In genomic region chr12:41967668-41968649, GRCh38 we compare ENCODE assay signal across 11 cellular contexts.
A peak's percentile ranks its signal among the peaks of the same experiment; 100 is the strongest.
DNase-seq lines count a peak whose midpoint lies in the region; ATAC-seq, FAIRE-seq and TF ChIP-seq lines count a peak whose summit lies in the region.
"Had no signal": no experiment of that assay in that cellular context is flagged by ENCODE, and none has a peak within 500 bp of the region (broad histone marks: within the 10 kb centered on the region; RNA-seq: fewer than 3 reads in every experiment).

No MANE protein-coding gene starts in this region.

- CTCF ChIA-PET in A549 (lab: Yijun Ruan, JAX) = no interaction called here

- no peak overlapping the region for H3K27ac ChIP-seq in A549
- no peak overlapping the region for H3K27ac ChIP-seq in sigmoid colon

- ATAC-seq in A549 (no peak), SK-N-SH treated with all-trans-retinoic acid at 6 μM for 48 hours (peak; percentile 90)
- ATAC-seq: stimulated activated naive CD8-positive, alpha-beta T cell treated with anti-CD3 and anti-CD28 coated beads, Interleukin-15, Interleukin-2, amounts not matched to agents 100 U/mL and 50 U/mL, for 24 hours had no signal

- intact Hi-C loops in sigmoid colon (cut with DNase I) = no loop called here

- 59% methylated on average over 13 of the region's 14 CpGs for WGBS in A549 (ENCODE audit: missing lambda C conversion rate)
- 58 to 67% methylated on average over 14 of the region's 14 CpGs for WGBS in sigmoid colon, 2 donors

- H3K27me3 ChIP-seq in sigmoid colon = no peaks in the 10 kb centered on the region

- TF ChIP-seq POLR2A in A549 (IDR thresholded peaks at IDR 0.05; ENCODE audit: low read length) (no peak), sigmoid colon (IDR thresholded peaks at IDR 0.05) (no peak)

- H3K4me1 ChIP-seq in A549 (0 out of 3 replicates have a peak, but pooled peaks cover 4% of the 10 kb centered on the region), sigmoid colon (peaks cover 0 to 6% (median 0%) of the 10 kb centered on the region in 4 donors)

- DNase-seq in A549 (ENCODE audit: low read depth in 1 of 2, low spot score in 1 of 2) = no peak
- peak; percentile 74 for DNase-seq in M059J (ENCODE audit: low read depth)
- peak; percentile 79 for DNase-seq in iPS-NIHi7 (ENCODE audit: extremely low spot score)
- no peak for DNase-seq in putamen (ENCODE audit: low spot score)
- DNase-seq in CD1c-positive myeloid dendritic cell (ENCODE audit: extremely low spot score) = no peak
- no peak for DNase-seq in GOT3 (lab: John Stamatoyannopoulos, UW)
- no peak for DNase-seq in sigmoid colon
- DNase-seq: activated T-cell treated with anti-CD3 and anti-CD28 coated beads for 4 hours; stimulated activated CD4-positive, alpha-beta T cell treated with anti-CD3 and anti-CD28 coated beads, Interleukin-15, amount 100 ng/mL, for 24 hours; stimulated activated naive CD8-positive, alpha-beta T cell treated with anti-CD3 and anti-CD28 coated beads, Interleukin-15, Interleukin-2, amounts not matched to agents 100 U/mL and 50 U/mL, for 24 hours had no signal

- H3K4me3 ChIP-seq in A549 (no peak overlapping the region), sigmoid colon (no peak overlapping the region)

- 0 out of 3 replicates have a peak overlapping the region, but pooled peaks have one; percentile 4 for H3K4me2 ChIP-seq in A549

- TF ChIP-seq RAD21 in A549 (conservative IDR thresholded peaks at IDR 0.05 in 1 of 2, IDR thresholded peaks at IDR 0.05 in 1 of 2) = no peak

- TF ChIP-seq EP300 in A549 (IDR thresholded peaks at IDR 0.05) = no peak
- TF ChIP-seq EP300 in sigmoid colon (IDR thresholded peaks at IDR 0.05) = no peak

- TF ChIP-seq CTCF in A549 (IDR thresholded peaks at IDR 0.05) (no peak), sigmoid colon (IDR thresholded peaks at IDR 0.05) (no peak)

- no peak for FAIRE-seq in A549 (lab: Jason Lieb, UNC)

- H3K9me3 ChIP-seq in A549 (no peaks in the 10 kb centered on the region), sigmoid colon (no peaks in the 10 kb centered on the region)

- no peaks in the 10 kb centered on the region for H3K36me3 ChIP-seq in sigmoid colon

- POLR2A ChIA-PET in A549 (lab: Yijun Ruan, JAX) = no interaction called here

TF ChIP-seq in A549, 52 proteins besides CTCF, POLR2A, EP300 and RAD21:
- TF ChIP-seq KDM1A (IDR thresholded peaks at IDR 0.05; ENCODE audit: low read depth) = no peak
- no peak for TF ChIP-seq PHF8 (IDR thresholded peaks at IDR 0.05; ENCODE audit: borderline replicate concordance, low read depth)
- no peak for TF ChIP-seq HOXB5 (CRISPR knock-in tag; IDR thresholded peaks at IDR 0.05)
- TF ChIP-seq MAFK (IDR thresholded peaks at IDR 0.05; ENCODE audit: partially characterized antibody) = no peak
- no peak for TF ChIP-seq EHF (CRISPR knock-in tag; IDR thresholded peaks at IDR 0.05)
- no peak for TF ChIP-seq SMC3 (IDR thresholded peaks at IDR 0.05)
- TF ChIP-seq TP53 (CRISPR knock-in tag; IDR thresholded peaks at IDR 0.05) = no peak
- TF ChIP-seq CHD4 (IDR thresholded peaks at IDR 0.05; ENCODE audit: borderline replicate concordance) = no peak
- no peak for TF ChIP-seq MYC (IDR thresholded peaks at IDR 0.05; ENCODE audit: borderline replicate concordance, low read length)
- no peak for TF ChIP-seq NPAS2 (CRISPR knock-in tag; IDR thresholded peaks at IDR 0.05; ENCODE audit: borderline replicate concordance)

TF ChIP-seq in SK-N-SH treated with all-trans-retinoic acid at 6 μM for 48 hours, 23 proteins besides CTCF, POLR2A, EP300 and RAD21:
- TF ChIP-seq ZC3H10 (CRISPR knock-in tag; IDR thresholded peaks at IDR 0.05) = no peak
- no peak for TF ChIP-seq POU6F1 (CRISPR knock-in tag; IDR thresholded peaks at IDR 0.05; ENCODE audit: borderline replicate concordance, low read depth)
- TF ChIP-seq ISL1 (CRISPR knock-in tag; IDR thresholded peaks at IDR 0.05) = peak; percentile 83
- TF ChIP-seq TOX (CRISPR knock-in tag; IDR thresholded peaks at IDR 0.05; ENCODE audit: borderline replicate concordance) = peak; percentile 34; the same call in 1 of the 2 replicates
- no peak for TF ChIP-seq TCF4 (CRISPR knock-in tag; IDR thresholded peaks at IDR 0.05; ENCODE audit: borderline replicate concordance)
- TF ChIP-seq ZFP3 (CRISPR knock-in tag; IDR thresholded peaks at IDR 0.05) = no peak
- TF ChIP-seq CREB5 (CRISPR knock-in tag; IDR thresholded peaks at IDR 0.05; ENCODE audit: low read depth) = no peak
TF ChIP-seq in SK-N-SH treated with all-trans-retinoic acid at 6 μM for 48 hours: peak in this region for 2.

Comparison
In these comparisons a context has a peak if more than half of its experiments do, and no peak if none do; other contexts are left out.
1. DNase-seq: peak in M059J (single experiment) and iPS-NIHi7 (single experiment); none in A549 (0 of 2), putamen (single experiment), CD1c-positive myeloid dendritic cell (single experiment), GOT3 (single experiment) and sigmoid colon (single experiment).